8 cellular contexts compared by ENCODE assay signal in genomic region chr13:105871768-105872167, GRCh38.
"Had no signal": no experiment of that assay in that cellular context is flagged by ENCODE, and none has a peak within 500 bp of the region (broad histone marks: within the 10 kb centered on the region; RNA-seq: fewer than 3 reads in every experiment).

No MANE protein-coding gene starts in this region.

- H3K9me3 Mint-ChIP-seq: HFFc6 had no signal

- H3K4me3 ChIP-seq: GM23248, HAP-1, K562 had no signal

- H3K36me3 ChIP-seq: HAP-1 had no signal

- H3K4me3 Mint-ChIP-seq: HFFc6 had no signal

- H3K27ac Mint-ChIP-seq: HFFc6 had no signal

- H3K27ac ChIP-seq: GM23248 had no signal

- ATAC-seq: HCT116, K562 had no signal

- DNase-seq: GM23248, H7, HFFc6, IMR-90 had no signal

- H3K9ac ChIP-seq: GM23248 had no signal

- H3K9me3 ChIP-seq: HAP-1 had no signal

- H2AFZ ChIP-seq: GM23248 had no signal

- FAIRE-seq: HTR-8/SVneo, K562 had no signal

- H3K4me1 ChIP-seq: HAP-1 had no signal
